Comparison of ENCODE assay signal across 8 cellular contexts in the genomic region with DNA sequence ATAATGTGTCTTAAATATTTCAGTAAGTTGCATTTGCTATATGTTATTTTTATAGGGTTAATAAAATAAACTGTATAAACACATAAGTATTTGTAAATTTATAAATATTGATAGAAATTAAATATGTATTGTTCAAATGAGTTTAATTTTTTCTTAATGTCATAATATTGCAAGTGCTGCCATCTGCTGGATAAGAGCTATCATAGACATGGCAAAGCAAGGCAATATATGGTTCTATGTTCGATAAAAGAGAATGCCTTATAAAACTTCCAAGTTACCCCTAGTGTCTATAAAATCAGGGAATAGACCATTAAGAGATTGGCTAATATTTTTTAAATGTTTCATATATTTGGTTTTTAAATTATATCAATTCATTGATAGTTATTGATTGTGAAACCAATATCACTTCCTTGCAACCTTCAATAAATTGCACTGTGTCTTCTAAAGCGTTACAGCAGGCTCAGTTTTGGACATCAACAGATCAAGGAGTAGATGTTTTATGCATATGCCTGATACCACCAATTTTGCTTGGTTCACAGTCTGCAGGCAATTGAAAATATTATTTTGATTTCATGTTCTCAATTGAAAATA. TPM values are rescaled to one million over a fixed set of nuclear protein-coding genes. Genes with fewer than 3 reads are reported as not detected.
A peak's percentile ranks its signal among the peaks of the same experiment; 100 is the strongest.
DNase-seq lines count a peak whose midpoint lies in the region; ATAC-seq and TF ChIP-seq lines count a peak whose summit lies in the region.

No MANE protein-coding gene starts in this region.

- no peak overlapping the region for H3K27ac ChIP-seq in RWPE1

- no peaks in the 10 kb centered on the region for H3K9me3 Mint-ChIP-seq in HFFc6
- H3K9me3 Mint-ChIP-seq in activated naive CD8-positive, alpha-beta T cell treated with anti-CD3 and anti-CD28 coated beads for 36 hours, result no peaks in the 10 kb centered on the region
- H3K9me3 Mint-ChIP-seq in T-helper 2 cell treated with Interferon-gamma antibody and Interleukin-4, amounts not matched to agents 5 μg/mL and 100 μg/mL, for 36 hours, result no peaks in the 10 kb centered on the region

- POLR2A ChIA-PET in RWPE1 (lab: Yijun Ruan, JAX; ENCODE audit: low non-redundant PET), result no interaction called here

- CTCF ChIA-PET in RWPE1 (lab: Yijun Ruan, JAX), result interaction anchor here (0.6 to 1.4 kb wide), 3 partner anchors 11 to 1370 kb away, joined by 3 read pairs; no protein-coding TSS in a partner anchor

- no peaks in the 10 kb centered on the region; the same call in 1 of the 2 replicates for H3K27me3 Mint-ChIP-seq in HFFc6 (ENCODE audit: insufficient read depth)
- no peaks in the 10 kb centered on the region for H3K27me3 Mint-ChIP-seq in activated naive CD8-positive, alpha-beta T cell treated with anti-CD3 and anti-CD28 coated beads for 36 hours
- H3K27me3 Mint-ChIP-seq in T-helper 2 cell treated with Interferon-gamma antibody and Interleukin-4, amounts not matched to agents 5 μg/mL and 100 μg/mL, for 36 hours (ENCODE audit: low read depth), result no peaks in the 10 kb centered on the region

- TF ChIP-seq CTCF in HFFc6 (IDR thresholded peaks at IDR 0.05), result peak; percentile 88
- peak; percentile 75 for TF ChIP-seq CTCF in RWPE1 (conservative IDR thresholded peaks at IDR 0.05; ENCODE audit: low read depth)

- DNase-seq in GM04504 (ENCODE audit: low read depth) (peak; percentile 1), HFFc6 (no peak), RWPE1 (ENCODE audit: low spot score) (peak; percentile 6), germinal center (ENCODE audit: low spot score) (peak; percentile 2), ecto neural progenitor cell (ENCODE audit: low spot score) (no peak)
- DNase-seq in activated naive CD8-positive, alpha-beta T cell treated with anti-CD3 and anti-CD28 coated beads for 36 hours, result no peak
- no peak for DNase-seq in T-helper 2 cell treated with Interferon-gamma antibody and Interleukin-4, amounts not matched to agents 5 μg/mL and 100 μg/mL, for 36 hours (ENCODE audit: low spot score)

- ATAC-seq in GM18520 (IDR thresholded peaks at IDR 0.05; ENCODE audit: unreplicated experiment), result no peak

- H3K36me3 Mint-ChIP-seq in HFFc6 (ENCODE audit: low read depth), result no peaks in the 10 kb centered on the region
- no peaks in the 10 kb centered on the region for H3K36me3 Mint-ChIP-seq in activated naive CD8-positive, alpha-beta T cell treated with anti-CD3 and anti-CD28 coated beads for 36 hours
- H3K36me3 Mint-ChIP-seq in T-helper 2 cell treated with Interferon-gamma antibody and Interleukin-4, amounts not matched to agents 5 μg/mL and 100 μg/mL, for 36 hours (ENCODE audit: low read depth), result no peaks in the 10 kb centered on the region

- no peak overlapping the region for H3K4me3 Mint-ChIP-seq in HFFc6
- H3K4me3 Mint-ChIP-seq in activated naive CD8-positive, alpha-beta T cell treated with anti-CD3 and anti-CD28 coated beads for 36 hours, result no peak overlapping the region
- H3K4me3 Mint-ChIP-seq in T-helper 2 cell treated with Interferon-gamma antibody and Interleukin-4, amounts not matched to agents 5 μg/mL and 100 μg/mL, for 36 hours, result no peak overlapping the region

- H3K27ac Mint-ChIP-seq in HFFc6, result no peak overlapping the region
- no peak overlapping the region for H3K27ac Mint-ChIP-seq in activated naive CD8-positive, alpha-beta T cell treated with anti-CD3 and anti-CD28 coated beads for 36 hours
- H3K27ac Mint-ChIP-seq in T-helper 2 cell treated with Interferon-gamma antibody and Interleukin-4, amounts not matched to agents 5 μg/mL and 100 μg/mL, for 36 hours, result no peak overlapping the region

- peaks cover 7% of the 10 kb centered on the region; the same call in 1 of the 2 replicates for H3K4me1 Mint-ChIP-seq in HFFc6 (ENCODE audit: low read depth)
- H3K4me1 Mint-ChIP-seq in activated naive CD8-positive, alpha-beta T cell treated with anti-CD3 and anti-CD28 coated beads for 36 hours, result no peaks in the 10 kb centered on the region
- H3K4me1 Mint-ChIP-seq in T-helper 2 cell treated with Interferon-gamma antibody and Interleukin-4, amounts not matched to agents 5 μg/mL and 100 μg/mL, for 36 hours (ENCODE audit: low read depth), result no peaks in the 10 kb centered on the region

RNA-seq across cellular contexts. Expression of a gene that starts 29.0 kb away (rescaled TPM):
- total RNA-seq in HFFc6 (2021; fragmentation: NEBNext Ultra II Directional; extraction: Animal tissue kit (Norgen Biotek cat#: 25700)), result 1 to 10 TPM in 2 of 6 experiments, under 1 TPM in 4; 0.33 to 2.3 (median 0.86) TPM
- total RNA-seq in activated naive CD8-positive, alpha-beta T cell treated with anti-CD3 and anti-CD28 coated beads for 36 hours, result not detected

Comparison
In these comparisons a context has a peak if more than half of its experiments do, and no peak if none do; other contexts are left out.
1. DNase-seq: peak in GM04504 (single experiment), RWPE1 (single experiment) and germinal center (single experiment); none in HFFc6 (single experiment), activated naive CD8-positive, alpha-beta T cell treated with anti-CD3 and anti-CD28 coated beads for 36 hours (single experiment), T-helper 2 cell treated with Interferon-gamma antibody and Interleukin-4, amounts not matched to agents 5 μg/mL and 100 μg/mL, for 36 hours (single experiment) and ecto neural progenitor cell (single experiment).